Comparison of ENCODE assay signal across 8 cellular contexts in genomic region chr3:123489400-123490004, GRCh38. TPM values are rescaled to one million over a fixed set of nuclear protein-coding genes. Genes with fewer than 3 reads are reported as not detected.
DNase-seq lines count a peak whose midpoint lies in the region; ATAC-seq and TF ChIP-seq lines count a peak whose summit lies in the region.
"Had no signal": no experiment of that assay in that cellular context is flagged by ENCODE, and none has a peak within 500 bp of the region (broad histone marks: within the 10 kb centered on the region; RNA-seq: fewer than 3 reads in every experiment).

No MANE protein-coding gene starts in this region.

- ATAC-seq in GM21528 (IDR thresholded peaks at IDR 0.05; ENCODE audit: low FRiP score, unreplicated experiment), result no peak

- H3K4me3 ChIP-seq in brain microvascular endothelial cell (ENCODE audit: low read depth, low read length), result no peak overlapping the region
- no peak overlapping the region for H3K4me3 ChIP-seq in spleen

- DNase-seq in GM04503 (ENCODE audit: low read depth), result peak; percentile 3
- DNase-seq in M059J (ENCODE audit: low read depth), result peak; percentile 53
- peak; percentile 35 for DNase-seq in SKM-1 (lab: John Stamatoyannopoulos, UW; ENCODE audit: unreplicated experiment)
- DNase-seq in brain microvascular endothelial cell, result peak; percentile 52
- DNase-seq in iPS-NIHi11 (ENCODE audit: low spot score), result peak; percentile 83
- no peak for DNase-seq in spleen

- in situ Hi-C loops in brain microvascular endothelial cell (cut with HindIII; ENCODE audit: low pct_ligation_motif_present, low sequenced_read_pairs), result no loop called here

- H3K27me3 ChIP-seq in brain microvascular endothelial cell (replicated peaks) (no peaks in the 10 kb centered on the region), spleen (replicated peaks in 1 of 7) (no peaks in the 10 kb centered on the region)

- WGBS in spleen, 5 donors, result 10 to 22% (median 15%) methylated on average over 8 of the region's 8 CpGs

- TF ChIP-seq CTCF in brain microvascular endothelial cell (IDR thresholded peaks at IDR 0.05; ENCODE audit: low read depth, low read length, missing control alignments) (peak; percentile 96), spleen (IDR thresholded peaks at IDR 0.05 in 8 of 11, conservative IDR thresholded peaks at IDR 0.05 in 3 of 11) (peak; percentile 36 to 86 (median 77))

- H3K27ac ChIP-seq in brain microvascular endothelial cell (no peak overlapping the region), spleen (no peak overlapping the region)

- intact Hi-C loops in spleen (cut with DNase I; ENCODE audit: low total_unique reads), result loop anchor here (5.0 kb wide), 1 partner anchor 162 kb away; no protein-coding TSS in a partner anchor

- H3K36me3 ChIP-seq in brain microvascular endothelial cell (replicated peaks) (no peaks in the 10 kb centered on the region), spleen (peaks cover 0 to 31% (median 4%) of the 10 kb centered on the region in 6 donors)

- no peak for TF ChIP-seq POLR2A in spleen (IDR thresholded peaks at IDR 0.05)

- peaks cover 0 to 9% (median 0%) of the 10 kb centered on the region in 6 donors for H3K4me1 ChIP-seq in spleen

- no peaks in the 10 kb centered on the region for H3K9me3 ChIP-seq in spleen

RNA-seq across cellular contexts. Expression of gene ADCY5, which starts 40.6 kb away (rescaled TPM):
- total RNA-seq in M059J (2014; rRNA removed; shearing (Covaris generic)), result not detected in 2 replicates
- total RNA-seq in spleen, result 10 to 100 TPM in 6 of 7 donors, 1 to 10 TPM in 1; 9.5 to 20.6 (median 13.8) TPM
- 1 to 10 TPM; 1.7 to 3.7 (median 2.0) TPM for polyA plus RNA-seq in spleen
- total RNA-seq: activated naive CD4-positive, alpha-beta T cell treated with anti-CD3 and anti-CD28 coated beads, Interleukin-2, amount 50 U/mL, for 72 hours had no signal

Comparison
In these comparisons a context has a peak if more than half of its experiments do, and no peak if none do; other contexts are left out.
1. RNA of gene ADCY5, which starts 40.6 kb away (total RNA-seq): 9.5 to 20.6 TPM in spleen; not detected in M059J; every median in the first group is over 10 times any median in the second.